ENCODE assay signal across 24 cellular contexts in genomic region chr12:77796775-77797174, GRCh38. TPM values are rescaled to one million over a fixed set of nuclear protein-coding genes. Genes with fewer than 3 reads are reported as not detected.
DNase-seq lines count a peak whose midpoint lies in the region; ATAC-seq, FAIRE-seq and TF ChIP-seq lines count a peak whose summit lies in the region.
"Had no signal": no experiment of that assay in that cellular context is flagged by ENCODE, and none has a peak within 500 bp of the region (broad histone marks: within the 10 kb centered on the region; RNA-seq: fewer than 3 reads in every experiment).

No MANE protein-coding gene starts in this region.

- no TSS peak for BruUV-seq in MCF 10A (replicated peaks; lab: Mats Ljungman, UMichigan)
- no TSS peak for BruUV-seq in A673 (replicated peaks; lab: Mats Ljungman, UMichigan)

- intact Hi-C loops in MCF 10A (cut with micrococcal nuclease): no loop called here
- intact Hi-C loops in breast epithelium (cut with DNase I; ENCODE audit: low total_unique reads): no loop called here
- intact Hi-C loops in A673 (cut with micrococcal nuclease; ENCODE audit: unreplicated experiment): no loop called here

- peaks cover 6% of the 10 kb centered on the region for H3K36me3 Mint-ChIP-seq in MCF 10A (ENCODE audit: insufficient read depth, unreplicated experiment)
- H3K36me3 Mint-ChIP-seq in mesothelial cell of epicardium: no peaks in the 10 kb centered on the region
- H3K36me3 Mint-ChIP-seq: activated naive CD8-positive, alpha-beta T cell treated with anti-CD3 and anti-CD28 coated beads for 36 hours; CD8-positive, alpha-beta T cell; stimulated activated naive B cell treated with anti-CD40 and anti-IgM and Interleukin-4, amounts not matched to agents 10 μg/mL and 1 μg/mL and 100 μg/mL, for 72 hours; type B pancreatic cell had no signal

- peak; percentile 36 for DNase-seq in MCF 10A (ENCODE audit: unreplicated experiment)
- DNase-seq in breast epithelium (ENCODE audit: low spot score in 2 of 2): no peak
- DNase-seq in amniotic stem cell (lab: John Stamatoyannopoulos, UW): peak; percentile 2
- DNase-seq in fibroblast of the aortic adventitia (ENCODE audit: low read depth): peak; percentile 64
- peak; percentile 5 for DNase-seq in urothelium cell line (ENCODE audit: low spot score)
- DNase-seq in A673 (ENCODE audit: low spot score): no peak
- DNase-seq in mesothelial cell of epicardium (ENCODE audit: low spot score in 2 of 2, unreplicated experiment in 2 of 2): no peak
- DNase-seq: activated CD4-positive, alpha-beta T cell treated with anti-CD3 and anti-CD28 coated beads, Interleukin-2, amount 50 U/mL, for 48 hours; activated naive CD8-positive, alpha-beta T cell treated with anti-CD3 and anti-CD28 coated beads for 36 hours; activated T-cell treated with anti-CD3 and anti-CD28 coated beads, Interleukin-2, amount 50 U/mL, for 24 hours; CD8-positive, alpha-beta T cell; erythroblast; GDM1; Karpas-422; left ventricle myocardium inferior; NCI-H1436; NCI-H345; spleen; stimulated activated naive B cell treated with anti-CD40 and anti-IgM and Interleukin-4, amounts not matched to agents 10 μg/mL and 1 μg/mL and 100 μg/mL, for 72 hours; T1000 had no signal

- no peak for TF ChIP-seq POLR2A in breast epithelium (IDR thresholded peaks at IDR 0.05)

- H3K4me3 ChIP-seq in breast epithelium: no peak overlapping the region
- no peak overlapping the region for H3K4me3 ChIP-seq in fibroblast of the aortic adventitia (ENCODE audit: low read depth, low read length)
- H3K4me3 ChIP-seq in A673 (ENCODE audit: low read depth, low read length, poor library complexity, severe bottlenecking): no peak overlapping the region
- H3K4me3 ChIP-seq: left ventricle myocardium inferior, spleen had no signal

- TF ChIP-seq CTCF in MCF 10A (IDR thresholded peaks at IDR 0.05; ENCODE audit: unreplicated experiment) (no peak), breast epithelium (IDR thresholded peaks at IDR 0.05) (no peak), fibroblast of the aortic adventitia (IDR thresholded peaks at IDR 0.05; ENCODE audit: insufficient read depth, low read length) (no peak), A673 (conservative IDR thresholded peaks at IDR 0.05; ENCODE audit: low read depth, low read length) (no peak), mesothelial cell of epicardium (IDR thresholded peaks at IDR 0.05; ENCODE audit: unreplicated experiment) (no peak)

- CTCF ChIA-PET in MCF 10A (lab: Yijun Ruan, JAX): no interaction called here
- CTCF ChIA-PET in A673 (lab: Charles Lee): no interaction called here

- ATAC-seq in GM21723 (IDR thresholded peaks at IDR 0.05; ENCODE audit: unreplicated experiment): no peak
- ATAC-seq: CD8-positive, alpha-beta T cell; stimulated activated naive B cell treated with anti-CD40 and anti-IgM and Interleukin-4, amounts not matched to agents 10 μg/mL and 1 μg/mL and 100 μg/mL, for 72 hours had no signal

- no peak for FAIRE-seq in urothelium cell line (lab: Jason Lieb, UNC)

- no peak overlapping the region for H3K27ac ChIP-seq in breast epithelium
- no peak overlapping the region for H3K27ac ChIP-seq in A673 (ENCODE audit: low read depth, low read length, poor library complexity, severe bottlenecking)
- H3K27ac ChIP-seq: 22Rv1, HL-60, left ventricle myocardium inferior, spleen had no signal

- peaks cover 6% of the 10 kb centered on the region for H3K4me1 Mint-ChIP-seq in MCF 10A (ENCODE audit: insufficient read depth, unreplicated experiment)
- H3K4me1 Mint-ChIP-seq in mesothelial cell of epicardium: peaks cover 5% of the 10 kb centered on the region
- H3K4me1 Mint-ChIP-seq: activated naive CD8-positive, alpha-beta T cell treated with anti-CD3 and anti-CD28 coated beads for 36 hours; stimulated activated naive B cell treated with anti-CD40 and anti-IgM and Interleukin-4, amounts not matched to agents 10 μg/mL and 1 μg/mL and 100 μg/mL, for 72 hours had no signal

- H3K27ac Mint-ChIP-seq in MCF 10A (ENCODE audit: low read depth, unreplicated experiment) (no peak overlapping the region), mesothelial cell of epicardium (no peak overlapping the region)
- H3K27ac Mint-ChIP-seq: activated naive CD8-positive, alpha-beta T cell treated with anti-CD3 and anti-CD28 coated beads for 36 hours; activated T-cell treated with anti-CD3 and anti-CD28 coated beads, Interleukin-2, amount 50 U/mL, for 24 hours; CD8-positive, alpha-beta T cell; stimulated activated naive B cell treated with anti-CD40 and anti-IgM and Interleukin-4, amounts not matched to agents 10 μg/mL and 1 μg/mL and 100 μg/mL, for 72 hours; type B pancreatic cell had no signal

- POLR2A ChIA-PET in MCF 10A (lab: Yijun Ruan, JAX): no interaction called here
- POLR2A ChIA-PET in A673 (lab: Charles Lee; ENCODE audit: low non-redundant PET): no interaction called here

- H3K4me1 ChIP-seq in breast epithelium (no peaks in the 10 kb centered on the region), A673 (ENCODE audit: insufficient read depth, low read length, poor library complexity, severe bottlenecking) (no peaks in the 10 kb centered on the region)
- H3K4me1 ChIP-seq: left ventricle myocardium inferior, spleen had no signal

- H3K27me3 ChIP-seq in breast epithelium (no peaks in the 10 kb centered on the region), A673 (replicated peaks; ENCODE audit: insufficient read depth, low read depth, low read length, poor library complexity) (no peaks in the 10 kb centered on the region)
- H3K27me3 ChIP-seq: spleen had no signal

- H3K4me3 Mint-ChIP-seq in MCF 10A (ENCODE audit: unreplicated experiment): no peak overlapping the region
- H3K4me3 Mint-ChIP-seq in mesothelial cell of epicardium: no peak overlapping the region
- H3K4me3 Mint-ChIP-seq: activated naive CD8-positive, alpha-beta T cell treated with anti-CD3 and anti-CD28 coated beads for 36 hours; activated T-cell treated with anti-CD3 and anti-CD28 coated beads, Interleukin-2, amount 50 U/mL, for 24 hours; CD8-positive, alpha-beta T cell; stimulated activated naive B cell treated with anti-CD40 and anti-IgM and Interleukin-4, amounts not matched to agents 10 μg/mL and 1 μg/mL and 100 μg/mL, for 72 hours; type B pancreatic cell had no signal

- no peaks in the 10 kb centered on the region for H3K36me3 ChIP-seq in breast epithelium
- no peaks in the 10 kb centered on the region for H3K36me3 ChIP-seq in A673 (ENCODE audit: insufficient read depth, low read length, poor library complexity, severe bottlenecking)
- H3K36me3 ChIP-seq: left ventricle myocardium inferior, spleen had no signal

- H3K9me3 ChIP-seq in breast epithelium: no peaks in the 10 kb centered on the region
- no peaks in the 10 kb centered on the region for H3K9me3 ChIP-seq in A673 (ENCODE audit: low read depth, low read length, poor library complexity, severe bottlenecking)

- no peaks in the 10 kb centered on the region for H3K27me3 Mint-ChIP-seq in MCF 10A (ENCODE audit: insufficient read depth, unreplicated experiment)
- no peaks in the 10 kb centered on the region for H3K27me3 Mint-ChIP-seq in mesothelial cell of epicardium (ENCODE audit: low read depth)
- H3K27me3 Mint-ChIP-seq: activated naive CD8-positive, alpha-beta T cell treated with anti-CD3 and anti-CD28 coated beads for 36 hours; activated T-cell treated with anti-CD3 and anti-CD28 coated beads, Interleukin-2, amount 50 U/mL, for 24 hours; stimulated activated naive B cell treated with anti-CD40 and anti-IgM and Interleukin-4, amounts not matched to agents 10 μg/mL and 1 μg/mL and 100 μg/mL, for 72 hours; type B pancreatic cell had no signal

- H3K9me3 Mint-ChIP-seq in MCF 10A (ENCODE audit: unreplicated experiment): no peaks in the 10 kb centered on the region
- H3K9me3 Mint-ChIP-seq in mesothelial cell of epicardium: no peaks in the 10 kb centered on the region
- H3K9me3 Mint-ChIP-seq: activated naive CD8-positive, alpha-beta T cell treated with anti-CD3 and anti-CD28 coated beads for 36 hours; type B pancreatic cell had no signal

RNA-seq across cellular contexts. Expression of gene NAV3, which starts 33.9 kb away (rescaled TPM):
- total RNA-seq in MCF 10A (2022) (7.1 and 8.4 TPM in 2 replicates), breast epithelium (10 to 100 TPM; 25.6 to 46.1 (median 41.1) TPM), fibroblast of the aortic adventitia (ENCODE audit: low replicate concordance) (83.1 and 121 TPM in 2 replicates), A673 (2021) (8.9 and 18.0 TPM in 2 replicates), mesothelial cell of epicardium (17.2 to 28.7 TPM (median 20.2 TPM) in 3 replicates)
- total RNA-seq: activated naive CD8-positive, alpha-beta T cell treated with anti-CD3 and anti-CD28 coated beads for 36 hours; CD8-positive, alpha-beta T cell had no signal

Comparison
In these comparisons a context has a peak if more than half of its experiments do, and no peak if none do; other contexts are left out.
1. DNase-seq: peak in MCF 10A (single experiment), amniotic stem cell (single experiment), fibroblast of the aortic adventitia (single experiment) and urothelium cell line (single experiment); none in breast epithelium (0 of 2), A673 (single experiment) and mesothelial cell of epicardium (0 of 2).